In genomic region chr9:70411930-70412677, GRCh38 we compare ENCODE assay signal across 8 cellular contexts. TPM values are rescaled to one million over a fixed set of nuclear protein-coding genes. Genes with fewer than 3 reads are reported as not detected.
DNase-seq lines count a peak whose midpoint lies in the region; ATAC-seq and TF ChIP-seq lines count a peak whose summit lies in the region.

No MANE protein-coding gene starts in this region.

- intact Hi-C loops in head of caudate nucleus (cut with DNase I), result loop anchor here (5.0 to 10.0 kb wide), 2 partner anchors 65 to 157 kb away; partner anchors contain the start of gene SMC5

- in situ Hi-C loops in GM13977 (cut with MboI; ENCODE audit: low pct_unique_long_range_greater_than_20kb, low sequenced_read_pairs, unreplicated experiment), result no loop called here

- WGBS in urinary bladder, result 3% methylated on average over 34 of the region's 34 CpGs

- peak overlapping the region; percentile 100 for H3K27ac ChIP-seq in parathyroid adenoma
- H3K27ac ChIP-seq in urinary bladder (ENCODE audit: low read depth), result peak overlapping the region; percentile 100

- H3K9me3 ChIP-seq in parathyroid adenoma (ENCODE audit: control insufficient read depth, low read length), result no peaks in the 10 kb centered on the region

- peaks cover 28% of the 10 kb centered on the region for H3K79me2 ChIP-seq in parathyroid adenoma

- peak overlapping the region; percentile 87 for H3K4me2 ChIP-seq in parathyroid adenoma (ENCODE audit: low read length)

- ATAC-seq in HG02938 (IDR thresholded peaks at IDR 0.05; ENCODE audit: unreplicated experiment) (peak; percentile 22), GM19452 (IDR thresholded peaks at IDR 0.05; ENCODE audit: unreplicated experiment) (no peak)

- H3K9ac ChIP-seq in parathyroid adenoma, result peak overlapping the region; percentile 96

- H3K36me3 ChIP-seq in parathyroid adenoma (ENCODE audit: control insufficient read depth, insufficient read depth, low read length) (no peaks in the 10 kb centered on the region), urinary bladder (ENCODE audit: insufficient read depth) (no peaks in the 10 kb centered on the region)

- no peak for TF ChIP-seq CTCF in GM13977 (IDR thresholded peaks at IDR 0.05; ENCODE audit: extremely low read depth, insufficient read depth, missing control alignments)
- no peak for TF ChIP-seq CTCF in parathyroid adenoma (IDR thresholded peaks at IDR 0.05)

- H3K4me1 ChIP-seq in parathyroid adenoma (peaks cover 16% of the 10 kb centered on the region), urinary bladder (ENCODE audit: insufficient read depth) (peaks cover 2% of the 10 kb centered on the region)

- no peaks in the 10 kb centered on the region for H3K27me3 ChIP-seq in parathyroid adenoma (ENCODE audit: control insufficient read depth, insufficient read depth, low read length)

- peak overlapping the region; percentile 20 for H2AFZ ChIP-seq in parathyroid adenoma

- DNase-seq in GM13977 (ENCODE audit: low spot score), result peak; percentile 85
- peak; percentile 9 for DNase-seq in SHP77 treated with DMSO at 0.1 percent for 48 hours (lab: John Stamatoyannopoulos, UW)
- DNase-seq in activated naive CD4-positive, alpha-beta T cell treated with anti-CD3 and anti-CD28 coated beads, Interleukin-2, amount 50 U/mL, for 16 hours, result peak; percentile 75
- peak in 39 of 42 donors; percentile 29 to 80 (median 63) for DNase-seq in head of caudate nucleus

- H3K4me3 ChIP-seq in parathyroid adenoma (ENCODE audit: low read depth, low read length) (peak overlapping the region; percentile 99), urinary bladder (ENCODE audit: low read depth, low read length) (peak overlapping the region; percentile 82)

RNA-seq across cellular contexts. Expression of gene KLF9, which starts 2.4 kb away (rescaled TPM):
- total RNA-seq in urinary bladder, result 15.4 TPM
- polyA plus RNA-seq in urinary bladder, result 97.7 TPM

Comparison
In these comparisons a context has a peak if more than half of its experiments do, and no peak if none do; other contexts are left out.
1. DNase-seq: peak in every context shown above with its lines; median percentile 85 in GM13977; 75 in activated naive CD4-positive, alpha-beta T cell treated with anti-CD3 and anti-CD28 coated beads, Interleukin-2, amount 50 U/mL, for 16 hours; 63 in head of caudate nucleus; 9 in SHP77 treated with DMSO at 0.1 percent for 48 hours.